ENCODE assay signal across 9 cellular contexts in genomic region chr12:18320036-18320617, GRCh38.
DNase-seq lines count a peak whose midpoint lies in the region; ATAC-seq, FAIRE-seq and TF ChIP-seq lines count a peak whose summit lies in the region.
"Had no signal": no experiment of that assay in that cellular context is flagged by ENCODE, and none has a peak within 500 bp of the region (broad histone marks: within the 10 kb centered on the region; RNA-seq: fewer than 3 reads in every experiment).

No MANE protein-coding gene starts in this region.

- DNase-seq in NCI-H2107 treated with DMSO at 0.1 percent for 48 hours (lab: John Stamatoyannopoulos, UW; ENCODE audit: unreplicated experiment) = peak; percentile 6
- no peak for DNase-seq in NCI-H2107 (lab: John Stamatoyannopoulos, UW)
- DNase-seq in NAMALWA (ENCODE audit: low spot score) = peak; percentile 88
- DNase-seq in astrocyte of the cerebellum (ENCODE audit: low read depth) = peak; percentile 56
- no peak for DNase-seq in effector memory CD8-positive, alpha-beta T cell
- DNase-seq in NK-92 (lab: John Stamatoyannopoulos, UW; ENCODE audit: unreplicated experiment) = no peak
- no peak for DNase-seq in activated CD4-positive, alpha-beta T cell treated with anti-CD3 and anti-CD28 coated beads, Interleukin-2, amount 50 U/mL, for 1 hour

- H3K27ac Mint-ChIP-seq in effector memory CD8-positive, alpha-beta T cell = no peak overlapping the region

- H3K4me1 Mint-ChIP-seq in effector memory CD8-positive, alpha-beta T cell (ENCODE audit: low read depth in 2 of 2) = no peaks in the 10 kb centered on the region
- H3K4me1 Mint-ChIP-seq: central memory CD8-positive, alpha-beta T cell had no signal

- FAIRE-seq in islet of Langerhans (lab: Jason Lieb, UNC) = peak; percentile 76

- no peak for ATAC-seq in effector memory CD8-positive, alpha-beta T cell (replicated peaks)

- in situ Hi-C loops in astrocyte of the cerebellum (cut with HindIII; ENCODE audit: low sequenced_read_pairs) = no loop called here

- peak; percentile 59 for TF ChIP-seq CTCF in astrocyte of the cerebellum (IDR thresholded peaks at IDR 0.05; ENCODE audit: low read depth, low read length, missing control alignments)

- H3K4me3 Mint-ChIP-seq in effector memory CD8-positive, alpha-beta T cell = no peak overlapping the region
- H3K4me3 Mint-ChIP-seq: central memory CD8-positive, alpha-beta T cell had no signal

- H3K4me3 ChIP-seq in astrocyte of the cerebellum (ENCODE audit: low read depth, low read length) = no peak overlapping the region

- H3K36me3 Mint-ChIP-seq in effector memory CD8-positive, alpha-beta T cell (ENCODE audit: insufficient read depth) = no peaks in the 10 kb centered on the region

- peaks cover 3 to 9% of the 10 kb centered on the region in 2 donors for H3K9me3 Mint-ChIP-seq in effector memory CD8-positive, alpha-beta T cell

- H3K27me3 Mint-ChIP-seq in effector memory CD8-positive, alpha-beta T cell = no peaks in the 10 kb centered on the region
- H3K27me3 Mint-ChIP-seq: central memory CD8-positive, alpha-beta T cell had no signal

Comparison
In these comparisons a context has a peak if more than half of its experiments do, and no peak if none do; other contexts are left out.
1. DNase-seq: peak in NCI-H2107 treated with DMSO at 0.1 percent for 48 hours (single experiment), NAMALWA (single experiment) and astrocyte of the cerebellum (single experiment); none in NCI-H2107 (single experiment), effector memory CD8-positive, alpha-beta T cell (0 of 3), NK-92 (single experiment) and activated CD4-positive, alpha-beta T cell treated with anti-CD3 and anti-CD28 coated beads, Interleukin-2, amount 50 U/mL, for 1 hour (single experiment).